Comparison of ENCODE assay signal across 23 cellular contexts in the genomic region with DNA sequence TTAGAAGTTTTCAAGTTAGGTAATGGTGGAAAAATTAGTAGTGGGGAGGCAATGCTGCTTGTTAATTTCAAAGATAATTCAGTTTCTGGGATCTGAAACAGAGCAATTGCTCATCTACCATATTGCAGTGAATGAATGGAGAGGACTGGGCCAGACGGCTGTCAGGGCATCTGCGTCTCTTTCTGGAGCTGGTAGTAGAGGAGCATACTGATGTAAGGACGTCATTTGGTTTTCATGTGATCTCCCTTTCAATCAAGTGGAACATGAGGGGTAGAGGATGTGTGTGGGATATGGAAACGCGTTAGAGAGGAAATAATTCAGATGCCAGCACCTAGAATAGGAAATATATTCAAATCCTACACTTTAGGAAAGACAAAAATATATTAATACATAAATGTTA.
DNase-seq lines count a peak whose midpoint lies in the region; ATAC-seq, FAIRE-seq and TF ChIP-seq lines count a peak whose summit lies in the region.
"Had no signal": no experiment of that assay in that cellular context is flagged by ENCODE, and none has a peak within 500 bp of the region (broad histone marks: within the 10 kb centered on the region; RNA-seq: fewer than 3 reads in every experiment).

No MANE protein-coding gene starts in this region.

- H3K9me2 ChIP-seq in PC-3 (replicated peaks; ENCODE audit: low read length): no peaks in the 10 kb centered on the region

- peak overlapping the region; percentile 49 for H3K4me2 ChIP-seq in PC-3 (ENCODE audit: low read length)
- H3K4me2 ChIP-seq: BLaER1 had no signal

- CTCF ChIA-PET in PC-3 (lab: Charles Lee) (no interaction called here), MCF 10A (lab: Yijun Ruan, JAX) (no interaction called here)

- ATAC-seq in PC-3 (no peak), HG02970 (IDR thresholded peaks at IDR 0.05; ENCODE audit: low FRiP score, unreplicated experiment) (no peak)
- ATAC-seq: CD8-positive, alpha-beta T cell had no signal

- peaks cover 58% of the 10 kb centered on the region for H3K4me1 ChIP-seq in PC-3 (ENCODE audit: insufficient read depth, low read length)
- H3K4me1 ChIP-seq: HAP-1 had no signal

- BruUV-seq in PC-3 (replicated peaks; lab: Mats Ljungman, UMichigan) (no TSS peak), MCF 10A (replicated peaks; lab: Mats Ljungman, UMichigan) (no TSS peak)

- H3K27me3 Mint-ChIP-seq in activated naive CD8-positive, alpha-beta T cell treated with anti-CD3 and anti-CD28 coated beads for 36 hours: no peaks in the 10 kb centered on the region
- no peaks in the 10 kb centered on the region for H3K27me3 Mint-ChIP-seq in MCF 10A (ENCODE audit: insufficient read depth, unreplicated experiment)
- H3K27me3 Mint-ChIP-seq: B cell; CD4-positive, CD25-positive, alpha-beta regulatory T cell had no signal

- no peak overlapping the region for H3K4me3 Mint-ChIP-seq in activated naive CD8-positive, alpha-beta T cell treated with anti-CD3 and anti-CD28 coated beads for 36 hours
- no peak overlapping the region for H3K4me3 Mint-ChIP-seq in MCF 10A (ENCODE audit: unreplicated experiment)
- H3K4me3 Mint-ChIP-seq: B cell; CD4-positive, CD25-positive, alpha-beta regulatory T cell; CD8-positive, alpha-beta T cell; HFFc6 had no signal

- H3K4me3 ChIP-seq in PC-3 (ENCODE audit: low read length): peak overlapping the region; percentile 32; the same call in 1 of the 2 replicates
- H3K4me3 ChIP-seq: BLaER1, HAP-1 had no signal

- no peak for TF ChIP-seq CTCF in PC-3 (conservative IDR thresholded peaks at IDR 0.05; ENCODE audit: low read depth, low read length)
- TF ChIP-seq CTCF in VCaP (conservative IDR thresholded peaks at IDR 0.05): no peak
- TF ChIP-seq CTCF in MCF 10A (IDR thresholded peaks at IDR 0.05; ENCODE audit: unreplicated experiment): no peak

- H3K79me2 ChIP-seq in PC-3 (ENCODE audit: low read length): no peaks in the 10 kb centered on the region

- no peaks in the 10 kb centered on the region for H3K4me1 Mint-ChIP-seq in activated naive CD8-positive, alpha-beta T cell treated with anti-CD3 and anti-CD28 coated beads for 36 hours
- no peaks in the 10 kb centered on the region for H3K4me1 Mint-ChIP-seq in MCF 10A (ENCODE audit: insufficient read depth, unreplicated experiment)
- H3K4me1 Mint-ChIP-seq: B cell; CD4-positive, CD25-positive, alpha-beta regulatory T cell had no signal

- H3K27me3 ChIP-seq in PC-3 (ENCODE audit: low read length): no peaks in the 10 kb centered on the region
- H3K27me3 ChIP-seq: BLaER1 had no signal

- H3K36me3 Mint-ChIP-seq in activated naive CD8-positive, alpha-beta T cell treated with anti-CD3 and anti-CD28 coated beads for 36 hours: no peaks in the 10 kb centered on the region
- H3K36me3 Mint-ChIP-seq in MCF 10A (ENCODE audit: insufficient read depth, unreplicated experiment): no peaks in the 10 kb centered on the region
- H3K36me3 Mint-ChIP-seq: CD4-positive, CD25-positive, alpha-beta regulatory T cell; CD8-positive, alpha-beta T cell had no signal

- intact Hi-C loops in PC-3 (cut with micrococcal nuclease): loop anchor here (1.0 to 2.0 kb wide), 2 partner anchors 18 to 125 kb away; no protein-coding TSS in a partner anchor
- intact Hi-C loops in MCF 10A (cut with micrococcal nuclease): no loop called here

- POLR2A ChIA-PET in PC-3 (lab: Charles Lee; ENCODE audit: unreplicated experiment) (no interaction called here), MCF 10A (lab: Yijun Ruan, JAX) (no interaction called here)

- no peak overlapping the region for H3K27ac Mint-ChIP-seq in activated naive CD8-positive, alpha-beta T cell treated with anti-CD3 and anti-CD28 coated beads for 36 hours
- H3K27ac Mint-ChIP-seq in MCF 10A (ENCODE audit: low read depth, unreplicated experiment): no peak overlapping the region
- H3K27ac Mint-ChIP-seq: B cell; CD4-positive, CD25-positive, alpha-beta regulatory T cell; CD8-positive, alpha-beta T cell; HFFc6 had no signal

- H3K36me3 ChIP-seq in PC-3 (ENCODE audit: low read depth, low read length): no peaks in the 10 kb centered on the region
- H3K36me3 ChIP-seq: BLaER1, HAP-1 had no signal

- FAIRE-seq in urothelium cell line (lab: Jason Lieb, UNC): peak; percentile 70
- FAIRE-seq: D721Med, GM12891, GM18507, H54 had no signal

- H3K27ac ChIP-seq in PC-3 (ENCODE audit: low read length) (peak overlapping the region; percentile 97), VCaP (peak overlapping the region; percentile 88; the same call in 1 of the 2 replicates)
- H3K27ac ChIP-seq: BLaER1, C4-2B had no signal

- no peaks in the 10 kb centered on the region for H4K20me1 ChIP-seq in PC-3 (ENCODE audit: low read length)
- H4K20me1 ChIP-seq: BLaER1 had no signal

- no peaks in the 10 kb centered on the region for H3K9me3 Mint-ChIP-seq in activated naive CD8-positive, alpha-beta T cell treated with anti-CD3 and anti-CD28 coated beads for 36 hours
- no peaks in the 10 kb centered on the region for H3K9me3 Mint-ChIP-seq in MCF 10A (ENCODE audit: unreplicated experiment)
- H3K9me3 Mint-ChIP-seq: CD8-positive, alpha-beta T cell had no signal

- peak overlapping the region; percentile 72 for H3K9ac ChIP-seq in PC-3 (ENCODE audit: low read length)
- H3K9ac ChIP-seq: BLaER1 had no signal

- no peaks in the 10 kb centered on the region for H3F3A ChIP-seq in PC-3 (ENCODE audit: low read length, unreplicated experiment)

- peak overlapping the region; percentile 20 for H2AFZ ChIP-seq in PC-3 (ENCODE audit: low read length)

- peak; percentile 48 for DNase-seq in NCI-H1694 (lab: John Stamatoyannopoulos, UW)
- no peak for DNase-seq in PC-3
- DNase-seq in urothelium cell line (ENCODE audit: low spot score): no peak
- DNase-seq in activated naive CD8-positive, alpha-beta T cell treated with anti-CD3 and anti-CD28 coated beads for 36 hours: no peak
- DNase-seq in retina: no peak
- DNase-seq in MCF 10A (ENCODE audit: unreplicated experiment): no peak
- DNase-seq: CD4-positive, CD25-positive, alpha-beta regulatory T cell; CD8-positive, alpha-beta T cell; DMS 273 treated with DMSO at 0.1 percent for 48 hours; DMS79 treated with DMSO at 0.1 percent for 48 hours; GF-D8; GOT3; HFFc6 had no signal

- no peaks in the 10 kb centered on the region for H3K9me3 ChIP-seq in PC-3 (ENCODE audit: low read length)
- H3K9me3 ChIP-seq: BLaER1, HAP-1 had no signal
